8 cellular contexts compared by ENCODE assay signal in the genomic region with DNA sequence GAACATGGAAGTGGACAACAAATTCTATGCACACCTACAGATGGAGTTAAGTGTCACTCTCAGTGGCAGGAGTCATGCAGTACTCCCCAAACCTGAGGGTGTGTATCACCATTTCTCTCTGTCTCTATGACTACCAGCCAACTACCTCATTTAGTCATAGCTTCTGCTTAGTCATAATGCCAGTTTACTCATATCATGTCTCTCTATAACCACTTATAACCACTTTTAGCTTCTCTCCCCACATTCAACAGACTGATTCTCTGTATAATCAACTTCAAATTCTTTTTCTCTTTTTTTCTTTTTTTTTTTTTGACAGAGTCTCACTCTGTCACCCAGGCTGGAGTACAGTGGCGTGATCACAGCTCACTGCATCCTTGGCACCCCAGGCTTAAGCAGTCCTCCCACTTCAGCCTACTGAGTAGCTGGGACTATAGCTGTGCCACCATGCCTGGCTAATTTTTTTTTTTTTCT. TPM values are rescaled to one million over a fixed set of nuclear protein-coding genes. Genes with fewer than 3 reads are reported as not detected.
DNase-seq lines count a peak whose midpoint lies in the region; ATAC-seq, FAIRE-seq and TF ChIP-seq lines count a peak whose summit lies in the region.
"Had no signal": no experiment of that assay in that cellular context is flagged by ENCODE, and none has a peak within 500 bp of the region (broad histone marks: within the 10 kb centered on the region; RNA-seq: fewer than 3 reads in every experiment).

No MANE protein-coding gene starts in this region.

- no peaks in the 10 kb centered on the region for H3K9me3 Mint-ChIP-seq in activated CD8-positive, alpha-beta T cell treated with anti-CD3 and anti-CD28 coated beads, Interleukin-2, amount 10 ng/mL, durations not matched to agents 7 days and 5 days (ENCODE audit: insufficient read depth)

- H3K36me3 ChIP-seq in lower lobe of right lung: no peaks in the 10 kb centered on the region
- no peaks in the 10 kb centered on the region for H3K36me3 ChIP-seq in OCI-LY7 (ENCODE audit: insufficient read depth, low read length)

- H3K27ac ChIP-seq in lower lobe of right lung: no peak overlapping the region
- no peak overlapping the region for H3K27ac ChIP-seq in OCI-LY7 (ENCODE audit: low read depth, low read length, poor library complexity, severe bottlenecking)

- H3K4me1 Mint-ChIP-seq in activated CD8-positive, alpha-beta T cell treated with anti-CD3 and anti-CD28 coated beads, Interleukin-2, amount 10 ng/mL, durations not matched to agents 7 days and 5 days (ENCODE audit: low read depth): peaks cover 6% of the 10 kb centered on the region

- peak; percentile 96 for ATAC-seq in activated CD8-positive, alpha-beta T cell treated with anti-CD3 and anti-CD28 coated beads, Interleukin-2, amount 10 ng/mL, durations not matched to agents 7 days and 5 days
- ATAC-seq in lower lobe of right lung: peak; percentile 61 to 84

- BruUV-seq in OCI-LY7 (replicated peaks; lab: Mats Ljungman, UMichigan): no TSS peak

- CTCF ChIA-PET in activated CD8-positive, alpha-beta T cell treated with anti-CD3 and anti-CD28 coated beads, Interleukin-2, amount 10 ng/mL, durations not matched to agents 7 days and 5 days (lab: Charles Lee): interaction anchor here (1.0 to 2.0 kb wide), 8 partner anchors 12 to 279 kb away, joined by 3 to 13 read pairs (median 3); no protein-coding TSS in a partner anchor
- CTCF ChIA-PET in OCI-LY7 (lab: Charles Lee; ENCODE audit: unreplicated experiment): no interaction called here

- H3K9me2 ChIP-seq in OCI-LY7 (ENCODE audit: insufficient read depth, low read length): no peaks in the 10 kb centered on the region

- POLR2A ChIA-PET in activated CD8-positive, alpha-beta T cell treated with anti-CD3 and anti-CD28 coated beads, Interleukin-2, amount 10 ng/mL, durations not matched to agents 7 days and 5 days (lab: Charles Lee): interaction anchor here (0.6 to 4.4 kb wide), 6 partner anchors 10 to 130 kb away, joined by 3 to 20 read pairs (median 10); a partner anchor contains a TSS
- POLR2A ChIA-PET in OCI-LY7 (lab: Charles Lee): interaction anchor here (0.6 to 1.4 kb wide), 7 partner anchors 12 to 390 kb away, joined by 3 to 6 read pairs (median 3); no protein-coding TSS in a partner anchor

- H3K4me3 ChIP-seq in lower lobe of right lung (no peak overlapping the region), OCI-LY7 (ENCODE audit: low read depth, low read length, poor library complexity, severe bottlenecking) (no peak overlapping the region)
- H3K4me3 ChIP-seq: skin epidermis had no signal

- H3K9me3 ChIP-seq in lower lobe of right lung (no peaks in the 10 kb centered on the region), OCI-LY7 (ENCODE audit: low read length) (no peaks in the 10 kb centered on the region)

- H3K4me1 ChIP-seq in lower lobe of right lung: no peaks in the 10 kb centered on the region
- no peaks in the 10 kb centered on the region for H3K4me1 ChIP-seq in OCI-LY7 (ENCODE audit: insufficient read depth, low read length, poor library complexity, severe bottlenecking)

- H3K79me2 ChIP-seq in OCI-LY7 (ENCODE audit: insufficient read depth, low read depth, low read length): no peaks in the 10 kb centered on the region

- H3K36me3 Mint-ChIP-seq in activated CD8-positive, alpha-beta T cell treated with anti-CD3 and anti-CD28 coated beads, Interleukin-2, amount 10 ng/mL, durations not matched to agents 7 days and 5 days (ENCODE audit: low read depth): no peaks in the 10 kb centered on the region

- peak; percentile 50 for DNase-seq in GM18507 (ENCODE audit: extremely low spot score, insufficient read length, low read depth)
- DNase-seq in HCEC 1CT: peak; percentile 90
- peak; percentile 71 to 80 for DNase-seq in Kasumi-1 (lab: John Stamatoyannopoulos, UW)
- DNase-seq in activated CD8-positive, alpha-beta T cell treated with anti-CD3 and anti-CD28 coated beads, Interleukin-2, amount 10 ng/mL, durations not matched to agents 7 days and 5 days: peak; percentile 52
- DNase-seq in lower lobe of right lung: no peak
- DNase-seq in OCI-LY7 (ENCODE audit: low spot score): no peak
- DNase-seq in DMS79 treated with DMSO at 0.1 percent for 48 hours (lab: John Stamatoyannopoulos, UW): no peak

- no peak overlapping the region for H2AFZ ChIP-seq in OCI-LY7 (ENCODE audit: low read length)

- H3K27ac Mint-ChIP-seq in activated CD8-positive, alpha-beta T cell treated with anti-CD3 and anti-CD28 coated beads, Interleukin-2, amount 10 ng/mL, durations not matched to agents 7 days and 5 days: peak overlapping the region; percentile 66

- intact Hi-C loops in lower lobe of right lung (cut with DNase I) (no loop called here), OCI-LY7 (cut with micrococcal nuclease; ENCODE audit: unreplicated experiment) (no loop called here)

- H4K20me1 ChIP-seq in OCI-LY7 (ENCODE audit: insufficient read depth, low read length): no peaks in the 10 kb centered on the region

- FAIRE-seq in GM18507 (lab: Jason Lieb, UNC): peak; percentile 87

- H3K27me3 Mint-ChIP-seq in activated CD8-positive, alpha-beta T cell treated with anti-CD3 and anti-CD28 coated beads, Interleukin-2, amount 10 ng/mL, durations not matched to agents 7 days and 5 days (ENCODE audit: low read depth): no peaks in the 10 kb centered on the region

- no peak overlapping the region for H3K4me3 Mint-ChIP-seq in activated CD8-positive, alpha-beta T cell treated with anti-CD3 and anti-CD28 coated beads, Interleukin-2, amount 10 ng/mL, durations not matched to agents 7 days and 5 days

- no peaks in the 10 kb centered on the region for H3K27me3 ChIP-seq in lower lobe of right lung (ENCODE audit: low read depth)

- no peak for TF ChIP-seq CTCF in lower lobe of right lung (IDR thresholded peaks at IDR 0.05)
- no peak for TF ChIP-seq CTCF in OCI-LY7 (conservative IDR thresholded peaks at IDR 0.05; ENCODE audit: low read length)

- H3K4me2 ChIP-seq in OCI-LY7 (ENCODE audit: low read length): no peak overlapping the region

RNA-seq across cellular contexts. Expression of a gene that starts 13.8 kb away (rescaled TPM):
- 10 to 100 TPM; 93.9 to 99.8 TPM for total RNA-seq in activated CD8-positive, alpha-beta T cell treated with anti-CD3 and anti-CD28 coated beads, Interleukin-2, amount 10 ng/mL, durations not matched to agents 7 days and 5 days
- total RNA-seq in lower lobe of right lung (46.1 TPM), OCI-LY7 (2022) (63.4 and 71.0 TPM in 2 replicates)
- total RNA-seq in OCI-LY7 (2014; rRNA removed; shearing (Covaris generic)): 29.7 and 56.8 TPM in 2 replicates

RNA-seq across cellular contexts. Expression of a gene that starts 37.1 kb away (rescaled TPM):
- 10 to 100 TPM; 28.2 to 30.2 TPM for total RNA-seq in activated CD8-positive, alpha-beta T cell treated with anti-CD3 and anti-CD28 coated beads, Interleukin-2, amount 10 ng/mL, durations not matched to agents 7 days and 5 days
- 15.5 TPM for total RNA-seq in lower lobe of right lung
- total RNA-seq in OCI-LY7 (2014; rRNA removed; shearing (Covaris generic)): 26.0 and 27.1 TPM in 2 replicates
- total RNA-seq in OCI-LY7 (2022): 32.9 and 40.1 TPM in 2 replicates

Comparison
In these comparisons a context has a peak if more than half of its experiments do, and no peak if none do; other contexts are left out.
1. DNase-seq: peak in GM18507 (single experiment), HCEC 1CT (single experiment), Kasumi-1 (2 of 2) and activated CD8-positive, alpha-beta T cell treated with anti-CD3 and anti-CD28 coated beads, Interleukin-2, amount 10 ng/mL, durations not matched to agents 7 days and 5 days (single experiment); none in lower lobe of right lung (single experiment), OCI-LY7 (single experiment) and DMS79 treated with DMSO at 0.1 percent for 48 hours (single experiment).